In genomic region chr15:90154861-90155626, GRCh38 we compare ENCODE assay signal across 13 cellular contexts. TPM values are rescaled to one million over a fixed set of nuclear protein-coding genes. Genes with fewer than 3 reads are reported as not detected.
A peak's percentile ranks its signal among the peaks of the same experiment; 100 is the strongest.
DNase-seq lines count a peak whose midpoint lies in the region; ATAC-seq and TF ChIP-seq lines count a peak whose summit lies in the region.
"Had no signal": no experiment of that assay in that cellular context is flagged by ENCODE, and none has a peak within 500 bp of the region (broad histone marks: within the 10 kb centered on the region; RNA-seq: fewer than 3 reads in every experiment).

No MANE protein-coding gene starts in this region.

- H3K4me3 ChIP-seq in HEK293 (ENCODE audit: low read depth, low read length) (no peak overlapping the region), RWPE2 (ENCODE audit: severe bottlenecking) (no peak overlapping the region), fibroblast of pulmonary artery (replicated peaks; ENCODE audit: low read depth, low read length) (no peak overlapping the region), stomach smooth muscle (ENCODE audit: low read length in 2 of 2) (peak overlapping the region; percentile 8 to 34), heart left ventricle (no peak overlapping the region)
- H3K4me3 ChIP-seq: skin epidermis had no signal

- WGBS in heart left ventricle, 4 donors = 79 to 86% (median 81%) methylated on average over 16 of the region's 16 CpGs

- ATAC-seq in RWPE2 (ENCODE audit: low read depth) (0 out of 3 replicates have a peak, but pooled peaks have one; percentile 1), heart left ventricle (no peak)
- ATAC-seq: activated T-helper 17 cell treated with anti-CD3 and anti-CD28 coated beads, Interleukin-2, amount 50 U/mL, for 72 hours; stimulated activated naive B cell treated with anti-CD40 and anti-IgM and Interleukin-4, amounts not matched to agents 10 μg/mL and 1 μg/mL and 100 μg/mL, for 72 hours had no signal

- peak overlapping the region in 1 of 2 donors; percentile 13 for H3K9ac ChIP-seq in stomach smooth muscle (ENCODE audit: low read length in 2 of 2)

- H3K36me3 ChIP-seq in HEK293 (ENCODE audit: control insufficient read depth in 2 of 2, insufficient read depth in 1 of 2, low read length in 2 of 2) (no peaks in the 10 kb centered on the region), RWPE2 (ENCODE audit: low read depth) (no peaks in the 10 kb centered on the region), stomach smooth muscle (ENCODE audit: control insufficient read depth in 2 of 2, insufficient read depth in 2 of 2, low read length in 2 of 2) (no peaks in the 10 kb centered on the region), heart left ventricle (no peaks in the 10 kb centered on the region)

- intact Hi-C loops in heart left ventricle (cut with DNase I) = no loop called here
- intact Hi-C loops in activated CD4-positive, alpha-beta memory T cell treated with anti-CD3 and anti-CD28 coated beads for 36 hours (cut with micrococcal nuclease) = no loop called here

- TF ChIP-seq POLR2A in heart left ventricle (IDR thresholded peaks at IDR 0.05) = no peak

- H3K27me3 ChIP-seq in RWPE2 (ENCODE audit: insufficient read depth, poor library complexity, severe bottlenecking) (no peaks in the 10 kb centered on the region), stomach smooth muscle (ENCODE audit: control insufficient read depth in 1 of 2, insufficient read depth in 2 of 2, low read length in 2 of 2) (no peaks in the 10 kb centered on the region), heart left ventricle (no peaks in the 10 kb centered on the region)

- DNase-seq in RWPE2 (ENCODE audit: low spot score) = no peak
- DNase-seq in fibroblast of pulmonary artery (ENCODE audit: low read depth) = peak; percentile 84
- DNase-seq in UCSD-AML1 (lab: John Stamatoyannopoulos, UW; ENCODE audit: unreplicated experiment) = no peak
- DNase-seq in heart left ventricle = no peak
- no peak for DNase-seq in activated CD4-positive, alpha-beta memory T cell treated with anti-CD3 and anti-CD28 coated beads for 36 hours
- DNase-seq: kidney; NCI-H1694; stimulated activated naive B cell treated with anti-CD40 and anti-IgM and Interleukin-4, amounts not matched to agents 10 μg/mL and 1 μg/mL and 100 μg/mL, for 72 hours had no signal

- TF ChIP-seq CTCF in HEK293 (tag by site-specific recombination; IDR thresholded peaks at IDR 0.05) (no peak), RWPE2 (IDR thresholded peaks at IDR 0.05; ENCODE audit: poor library complexity, severe bottlenecking) (no peak), fibroblast of pulmonary artery (IDR thresholded peaks at IDR 0.05; ENCODE audit: low read length, missing control alignments) (no peak), heart left ventricle (IDR thresholded peaks at IDR 0.05) (no peak)

- H3K9me3 Mint-ChIP-seq in activated CD4-positive, alpha-beta memory T cell treated with anti-CD3 and anti-CD28 coated beads for 36 hours = no peaks in the 10 kb centered on the region
- H3K9me3 Mint-ChIP-seq: activated T-helper 17 cell treated with anti-CD3 and anti-CD28 coated beads, Interleukin-2, amount 50 U/mL, for 72 hours; stimulated activated naive B cell treated with anti-CD40 and anti-IgM and Interleukin-4, amounts not matched to agents 10 μg/mL and 1 μg/mL and 100 μg/mL, for 72 hours; T-helper 1 cell treated with Interleukin-12 subunit alpha and Interleukin-12 subunit beta and Interleukin-4 antibody, amounts not matched to agents 30 μg/mL and 1 μg/mL, for 36 hours had no signal

- H3K4me1 ChIP-seq in HEK293 (ENCODE audit: control insufficient read depth, insufficient read depth, low read length) (peaks cover 10% of the 10 kb centered on the region), RWPE2 (ENCODE audit: insufficient read depth, poor library complexity, severe bottlenecking) (peaks cover 24% of the 10 kb centered on the region), stomach smooth muscle (ENCODE audit: control insufficient read depth, insufficient read depth, low read length) (peaks cover 40% of the 10 kb centered on the region), heart left ventricle (peaks cover 0 to 34% (median 9%) of the 10 kb centered on the region in 12 donors)

- CTCF ChIA-PET in HEK293 (lab: Yijun Ruan, JAX) = interaction anchor here (0.7 to 15.0 kb wide), 4 partner anchors 12 to 703 kb away, joined by 3 to 275 read pairs (median 4); no protein-coding TSS in a partner anchor
- CTCF ChIA-PET in activated CD4-positive, alpha-beta memory T cell treated with anti-CD3 and anti-CD28 coated beads for 36 hours (lab: Charles Lee) = interaction anchor here (0.6 to 1.5 kb wide), 2 partner anchors 66 to 127 kb away, joined by 3 to 4 read pairs; no protein-coding TSS in a partner anchor

- H3K27me3 Mint-ChIP-seq in activated CD4-positive, alpha-beta memory T cell treated with anti-CD3 and anti-CD28 coated beads for 36 hours = no peaks in the 10 kb centered on the region
- H3K27me3 Mint-ChIP-seq: activated T-helper 17 cell treated with anti-CD3 and anti-CD28 coated beads, Interleukin-2, amount 50 U/mL, for 72 hours had no signal

- H3K27ac Mint-ChIP-seq in activated CD4-positive, alpha-beta memory T cell treated with anti-CD3 and anti-CD28 coated beads for 36 hours = no peak overlapping the region
- H3K27ac Mint-ChIP-seq: activated T-helper 17 cell treated with anti-CD3 and anti-CD28 coated beads, Interleukin-2, amount 50 U/mL, for 72 hours; stimulated activated naive B cell treated with anti-CD40 and anti-IgM and Interleukin-4, amounts not matched to agents 10 μg/mL and 1 μg/mL and 100 μg/mL, for 72 hours; T-helper 1 cell treated with Interleukin-12 subunit alpha and Interleukin-12 subunit beta and Interleukin-4 antibody, amounts not matched to agents 30 μg/mL and 1 μg/mL, for 36 hours had no signal

- H3K36me3 Mint-ChIP-seq in activated CD4-positive, alpha-beta memory T cell treated with anti-CD3 and anti-CD28 coated beads for 36 hours = no peaks in the 10 kb centered on the region
- H3K36me3 Mint-ChIP-seq: stimulated activated naive B cell treated with anti-CD40 and anti-IgM and Interleukin-4, amounts not matched to agents 10 μg/mL and 1 μg/mL and 100 μg/mL, for 72 hours had no signal

- no peak overlapping the region for H3K4me3 Mint-ChIP-seq in activated CD4-positive, alpha-beta memory T cell treated with anti-CD3 and anti-CD28 coated beads for 36 hours
- H3K4me3 Mint-ChIP-seq: activated T-helper 17 cell treated with anti-CD3 and anti-CD28 coated beads, Interleukin-2, amount 50 U/mL, for 72 hours; stimulated activated naive B cell treated with anti-CD40 and anti-IgM and Interleukin-4, amounts not matched to agents 10 μg/mL and 1 μg/mL and 100 μg/mL, for 72 hours; T-helper 1 cell treated with Interleukin-12 subunit alpha and Interleukin-12 subunit beta and Interleukin-4 antibody, amounts not matched to agents 30 μg/mL and 1 μg/mL, for 36 hours had no signal

- H3K27ac ChIP-seq in HEK293 (ENCODE audit: extremely low read depth, low read depth, low read length) (peak overlapping the region; percentile 48), RWPE2 (ENCODE audit: poor library complexity, severe bottlenecking) (no peak overlapping the region), stomach smooth muscle (ENCODE audit: low read length) (peak overlapping the region; percentile 49), heart left ventricle (peak overlapping the region in 1 of 12 donors; percentile 19)

- POLR2A ChIA-PET in HEK293 (lab: Yijun Ruan, JAX) = interaction anchor here (0.6 to 0.8 kb wide), 2 partner anchors 59 to 199 kb away, joined by 4 to 6 read pairs; no protein-coding TSS in a partner anchor
- POLR2A ChIA-PET in activated CD4-positive, alpha-beta memory T cell treated with anti-CD3 and anti-CD28 coated beads for 36 hours (lab: Charles Lee) = no interaction called here

- peaks cover 7% of the 10 kb centered on the region for H3K4me1 Mint-ChIP-seq in activated CD4-positive, alpha-beta memory T cell treated with anti-CD3 and anti-CD28 coated beads for 36 hours (ENCODE audit: low read depth)

- H3K9me3 ChIP-seq in HEK293 (ENCODE audit: control insufficient read depth, insufficient read depth, low read depth, low read length) (no peaks in the 10 kb centered on the region), RWPE2 (ENCODE audit: severe bottlenecking) (no peaks in the 10 kb centered on the region), stomach smooth muscle (ENCODE audit: control insufficient read depth in 2 of 2, low read length in 2 of 2) (no peaks in the 10 kb centered on the region), heart left ventricle (no peaks in the 10 kb centered on the region)

TF ChIP-seq in HEK293, 187 proteins besides CTCF, POLR2A, EP300 and RAD21 (continues in another document):
- no peak for TF ChIP-seq GLI4 (tag by site-specific recombination; IDR thresholded peaks at IDR 0.05)
- no peak for TF ChIP-seq ZBTB11 (tag by site-specific recombination; conservative IDR thresholded peaks at IDR 0.05; ENCODE audit: low read depth)
- TF ChIP-seq MYNN (tag by site-specific recombination; IDR thresholded peaks at IDR 0.05; ENCODE audit: borderline replicate concordance) = no peak

RNA-seq across cellular contexts. Expression of gene SEMA4B, which starts 46.1 kb away (rescaled TPM):
- total RNA-seq in heart left ventricle = 100 to 1,000 TPM in 1 of 9 donors, 10 to 100 TPM in 8; 14.8 to 105 (median 21.0) TPM
- polyA plus RNA-seq in heart left ventricle = 10 to 100 TPM; 13.8 to 36.3 TPM
- total RNA-seq in activated CD4-positive, alpha-beta memory T cell treated with anti-CD3 and anti-CD28 coated beads for 36 hours = 10 to 100 TPM; 13.1 to 16.7 TPM

RNA-seq across cellular contexts. Expression of gene IDH2, which starts 52.8 kb away (rescaled TPM):
- total RNA-seq in heart left ventricle = 1,000 to 10,000 TPM in 2 of 9 donors, 100 to 1,000 TPM in 7; 573 to 1,258 (median 787) TPM
- polyA plus RNA-seq in heart left ventricle = 100 to 1,000 TPM; 366 to 619 TPM
- 100 to 1,000 TPM; 170 to 175 TPM for total RNA-seq in activated CD4-positive, alpha-beta memory T cell treated with anti-CD3 and anti-CD28 coated beads for 36 hours

Comparison
In these comparisons a context has a peak if more than half of its experiments do, and no peak if none do; other contexts are left out.
1. H3K4me3 ChIP-seq: peak in stomach smooth muscle (2 of 2); none in HEK293 (single experiment), RWPE2 (single experiment), fibroblast of pulmonary artery (single experiment) and heart left ventricle (0 of 12).